ENCODE assay signal across 19 cellular contexts in the genomic region with DNA sequence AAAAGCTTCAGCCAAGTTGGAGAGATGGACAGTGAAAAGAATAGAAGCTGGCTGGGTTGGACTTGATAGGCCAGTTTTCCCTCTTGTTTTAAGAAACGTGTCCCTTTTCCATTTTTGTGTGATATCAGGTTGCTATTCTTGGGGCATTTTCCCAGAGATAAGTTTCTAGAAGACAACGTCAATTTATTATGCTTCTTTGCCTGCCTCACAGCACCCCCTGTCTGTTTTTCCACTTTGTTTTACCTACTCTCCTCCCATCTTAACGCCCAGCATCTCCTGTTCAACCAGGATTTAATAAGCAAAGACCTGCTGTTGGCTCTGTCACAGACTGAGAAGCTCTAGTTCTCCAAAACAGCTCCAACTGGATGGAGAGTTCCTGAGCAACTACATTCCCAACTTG.
DNase-seq lines count a peak whose midpoint lies in the region; ATAC-seq and FAIRE-seq lines count a peak whose summit lies in the region.
"Had no signal": no experiment of that assay in that cellular context is flagged by ENCODE, and none has a peak within 500 bp of the region (broad histone marks: within the 10 kb centered on the region; RNA-seq: fewer than 3 reads in every experiment).

No MANE protein-coding gene starts in this region.

- no peak for ATAC-seq in GM21526 (IDR thresholded peaks at IDR 0.05; ENCODE audit: low FRiP score, unreplicated experiment)
- ATAC-seq in aorta (ENCODE audit: low FRiP score), result no peak
- ATAC-seq: stimulated activated naive CD8-positive, alpha-beta T cell treated with anti-CD3 and anti-CD28 coated beads, Interleukin-15, amount 100 ng/mL, for 72 hours had no signal

- DNase-seq in ELR (ENCODE audit: low read depth) (peak; percentile 39), LHCN-M2 (ENCODE audit: low read depth) (peak; percentile 52), amniotic epithelial cell (ENCODE audit: low read depth) (peak; percentile 23), iris pigment epithelial cell (ENCODE audit: low read depth) (peak; percentile 34), COR-L47 (lab: John Stamatoyannopoulos, UW) (no peak), small intestine (no peak), aorta (no peak)
- DNase-seq: activated CD4-positive, alpha-beta T cell treated with anti-CD3 and anti-CD28 coated beads for 4 hours; activated naive CD8-positive, alpha-beta T cell treated with anti-CD3 and anti-CD28 coated beads, Interleukin-2, amount 10 ng/mL, durations not matched to agents 7 days and 5 days; NCI-H187 treated with DMSO at 0.1 percent for 48 hours; NCI-H526; ovary; stimulated activated naive CD8-positive, alpha-beta T cell treated with anti-CD3 and anti-CD28 coated beads, Interleukin-15, amount 100 ng/mL, for 72 hours had no signal

- H3K36me3 ChIP-seq in small intestine (ENCODE audit: control insufficient read depth in 2 of 2, insufficient read depth in 2 of 2, low read length in 2 of 2) (no peaks in the 10 kb centered on the region), aorta (ENCODE audit: control insufficient read depth in 1 of 2, insufficient read depth in 2 of 2, low read length in 1 of 2) (no peaks in the 10 kb centered on the region)
- H3K36me3 ChIP-seq: ovary had no signal

- H3K4me3 ChIP-seq in small intestine (ENCODE audit: low read depth in 1 of 2, low read length in 2 of 2), result no peak overlapping the region
- H3K4me3 ChIP-seq in aorta (ENCODE audit: low read length in 2 of 2), result no peak overlapping the region
- H3K4me3 ChIP-seq: ovary had no signal

- H3K27ac ChIP-seq in small intestine (ENCODE audit: low read depth in 1 of 2, low read length in 1 of 2) (no peak overlapping the region), aorta (ENCODE audit: low read depth in 1 of 2, low read length in 2 of 2) (no peak overlapping the region)
- H3K27ac ChIP-seq: C4-2B, ovary had no signal

- WGBS in small intestine, 3 donors, result 16 to 45% (median 30%) methylated on average over 3 of the region's 3 CpGs
- 19% methylated on average over 3 of the region's 3 CpGs for WGBS in aorta, 2 donors

- no peak for FAIRE-seq in small intestine (lab: Jason Lieb, UNC)
- FAIRE-seq: endometrium, GM12892, keratinocyte, RCC 7860 had no signal

- intact Hi-C loops in aorta (cut with DNase I), result no loop called here

- H3K4me1 ChIP-seq in small intestine (ENCODE audit: control insufficient read depth in 2 of 2, insufficient read depth in 1 of 2, low read depth in 1 of 2, low read length in 1 of 2) (no peaks in the 10 kb centered on the region), aorta (ENCODE audit: control insufficient read depth in 1 of 2, insufficient read depth in 2 of 2, low read length in 2 of 2) (no peaks in the 10 kb centered on the region)

- H3K27me3 ChIP-seq in small intestine (ENCODE audit: control insufficient read depth in 2 of 2, insufficient read depth in 2 of 2, low read length in 2 of 2), result no peaks in the 10 kb centered on the region
- no peaks in the 10 kb centered on the region for H3K27me3 ChIP-seq in aorta (ENCODE audit: control insufficient read depth in 1 of 2, insufficient read depth in 2 of 2, low read length in 1 of 2)
- H3K27me3 ChIP-seq: ovary had no signal

- H3K9me3 ChIP-seq in small intestine (ENCODE audit: control insufficient read depth, low read depth) (no peaks in the 10 kb centered on the region), aorta (ENCODE audit: control insufficient read depth, low read length) (no peaks in the 10 kb centered on the region)
- H3K9me3 ChIP-seq: ovary had no signal

Comparison
In these comparisons a context has a peak if more than half of its experiments do, and no peak if none do; other contexts are left out.
1. DNase-seq: peak in ELR (single experiment), LHCN-M2 (single experiment), amniotic epithelial cell (single experiment) and iris pigment epithelial cell (single experiment); none in COR-L47 (single experiment), small intestine (single experiment) and aorta (0 of 2).